ENCODE assay signal across 8 cellular contexts in genomic region chr17:413016-413350, GRCh38. TPM values are rescaled to one million over a fixed set of nuclear protein-coding genes. Genes with fewer than 3 reads are reported as not detected.
A peak's percentile ranks its signal among the peaks of the same experiment; 100 is the strongest.
DNase-seq lines count a peak whose midpoint lies in the region; ATAC-seq and TF ChIP-seq lines count a peak whose summit lies in the region.
"Had no signal": no experiment of that assay in that cellular context is flagged by ENCODE, and none has a peak within 500 bp of the region (broad histone marks: within the 10 kb centered on the region; RNA-seq: fewer than 3 reads in every experiment).

No MANE protein-coding gene starts in this region.

- H3K27ac Mint-ChIP-seq in activated naive CD4-positive, alpha-beta T cell treated with anti-CD3 and anti-CD28 coated beads, Interleukin-2, amount 50 U/mL, for 72 hours: peak overlapping the region; percentile 92 to 95
- H3K27ac Mint-ChIP-seq in neural progenitor cell: peak overlapping the region; percentile 63
- H3K27ac Mint-ChIP-seq: GM23338 had no signal

- H2BK20ac ChIP-seq in IMR-90 (ENCODE audit: low read depth, low read length): no peak overlapping the region

- H3K4me3 ChIP-seq in IMR-90 (ENCODE audit: insufficient read depth, low read depth, low read length) (no peak overlapping the region), neural progenitor cell (no peak overlapping the region)
- H3K4me3 ChIP-seq: GM23338 had no signal

- H3K9me1 ChIP-seq in IMR-90 (ENCODE audit: insufficient read depth, low read length): no peaks in the 10 kb centered on the region

- H3K4me2 ChIP-seq in IMR-90 (ENCODE audit: low read depth, low read length) (no peak overlapping the region), neural progenitor cell (no peak overlapping the region)
- H3K4me2 ChIP-seq: GM23338 had no signal

- H2BK120ac ChIP-seq in IMR-90 (ENCODE audit: low read depth, low read length): no peak overlapping the region

- ATAC-seq in IMR-90 (ENCODE audit: low read depth) (no peak), GM19455 (IDR thresholded peaks at IDR 0.05; ENCODE audit: unreplicated experiment) (no peak), HG03342 (IDR thresholded peaks at IDR 0.05; ENCODE audit: unreplicated experiment) (no peak)
- no peak for ATAC-seq in activated naive CD4-positive, alpha-beta T cell treated with anti-CD3 and anti-CD28 coated beads, Interleukin-2, amount 50 U/mL, for 72 hours
- no peak for ATAC-seq in activated CD4-positive, CD25-positive, alpha-beta regulatory T cell treated with anti-CD3 and anti-CD28 coated beads, Interleukin-2, amount 50 U/mL, for 24 hours
- ATAC-seq: GM23338 had no signal

- peaks cover 19% of the 10 kb centered on the region for H3F3A ChIP-seq in neural progenitor cell (ENCODE audit: low read depth)

- H3K14ac ChIP-seq in IMR-90 (replicated peaks; ENCODE audit: low read depth, low read length): no peak overlapping the region

- no peak overlapping the region for H3K18ac ChIP-seq in IMR-90 (ENCODE audit: low read depth, low read length)

- H2BK5ac ChIP-seq in IMR-90 (ENCODE audit: low read depth, low read length, poor library complexity, severe bottlenecking): peak overlapping the region; percentile 52

- DNase-seq in IMR-90: no peak
- DNase-seq in activated naive CD4-positive, alpha-beta T cell treated with anti-CD3 and anti-CD28 coated beads, Interleukin-2, amount 50 U/mL, for 72 hours (ENCODE audit: low spot score in 2 of 2): peak in 1 of 2 donors; percentile 34
- no peak for DNase-seq in neural progenitor cell (ENCODE audit: low spot score)

- dilution Hi-C loops in IMR-90 (cut with HindIII; ENCODE audit: low sequenced_read_pairs, unreplicated experiment): no loop called here

- H3K79me1 ChIP-seq in IMR-90 (ENCODE audit: low read depth in 1 of 2, low read length in 2 of 2): peaks cover 0 to 12% of the 10 kb centered on the region in 2 experiments; a peak in 3 of 4 replicates

- 0 out of 4 replicates have a peak overlapping the region, but pooled peaks of 1 of the 2 experiments have one; percentile 27 for H4K8ac ChIP-seq in IMR-90 (ENCODE audit: low read depth in 2 of 2, low read length in 2 of 2)

- intact Hi-C loops in IMR-90 (cut with micrococcal nuclease): loop anchor here (2.0 to 5.0 kb wide), 2 partner anchors 568 to 584 kb away; partner anchors contain the start of gene TIMM22

- no peak overlapping the region for H3K56ac ChIP-seq in IMR-90 (ENCODE audit: extremely low read depth, insufficient read depth, low read length)

- CTCF ChIA-PET in IMR-90 (lab: Yijun Ruan, JAX): interaction anchor here (0.6 to 3.2 kb wide), 11 partner anchors 9 to 583 kb away, joined by 3 to 34 read pairs (median 5); partner anchors contain the start of gene TIMM22

- BruUV-seq in IMR-90 (replicated peaks; lab: Mats Ljungman, UMichigan): no TSS peak

- no peak overlapping the region for H3K4me3 Mint-ChIP-seq in neural progenitor cell
- H3K4me3 Mint-ChIP-seq: GM23338 had no signal

- no peaks in the 10 kb centered on the region for H3K79me2 ChIP-seq in neural progenitor cell (ENCODE audit: low read depth)

- H2AFZ ChIP-seq in IMR-90 (replicated peaks; ENCODE audit: low read length, poor library complexity) (peak overlapping the region; percentile 49), neural progenitor cell (replicated peaks) (no peak overlapping the region)
- H2AFZ ChIP-seq: GM23338 had no signal

- no peak overlapping the region for H4K5ac ChIP-seq in IMR-90 (ENCODE audit: low read depth, low read length)

- no peak for TF ChIP-seq RAD21 in IMR-90 (IDR thresholded peaks at IDR 0.05; ENCODE audit: low read length)

- peaks cover 26% of the 10 kb centered on the region for H3K4me1 Mint-ChIP-seq in neural progenitor cell

- H3K23ac ChIP-seq in IMR-90 (ENCODE audit: low read depth, low read length): no peak overlapping the region

- POLR2A ChIA-PET in IMR-90 (lab: Charles Lee; ENCODE audit: unreplicated experiment): no interaction called here

- no peak for TF ChIP-seq CTCF in IMR-90 (conservative IDR thresholded peaks at IDR 0.05; ENCODE audit: low read depth, low read length)
- TF ChIP-seq CTCF in VCaP (conservative IDR thresholded peaks at IDR 0.05): no peak
- no peak for TF ChIP-seq CTCF in neural progenitor cell (IDR thresholded peaks at IDR 0.05)

- 100% methylated on average over 8 of the region's 10 CpGs; no CpG with 5 or more reads in 1 of the 2 experiments for WGBS in IMR-90 (ENCODE audit: extremely low coverage in 2 of 2, insufficient read length in 1 of 2), 2 experiments

- peaks cover 28 to 44% of the 10 kb centered on the region in 2 donors for H3K36me3 Mint-ChIP-seq in activated naive CD4-positive, alpha-beta T cell treated with anti-CD3 and anti-CD28 coated beads, Interleukin-2, amount 50 U/mL, for 72 hours
- peaks cover 9% of the 10 kb centered on the region for H3K36me3 Mint-ChIP-seq in neural progenitor cell

- H3K9me3 ChIP-seq in IMR-90 (ENCODE audit: control insufficient read depth, insufficient read depth, low read length): no peaks in the 10 kb centered on the region
- H3K9me3 ChIP-seq in neural progenitor cell (ENCODE audit: low read depth): no peaks in the 10 kb centered on the region

- H3K27me3 ChIP-seq in IMR-90 (ENCODE audit: control insufficient read depth, insufficient read depth, low read length): no peaks in the 10 kb centered on the region
- no peaks in the 10 kb centered on the region for H3K27me3 ChIP-seq in neural progenitor cell

- no peak overlapping the region for H2BK15ac ChIP-seq in IMR-90 (ENCODE audit: low read depth, low read length)

- no peaks in the 10 kb centered on the region for H3K9me3 Mint-ChIP-seq in activated naive CD4-positive, alpha-beta T cell treated with anti-CD3 and anti-CD28 coated beads, Interleukin-2, amount 50 U/mL, for 72 hours
- H3K9me3 Mint-ChIP-seq in neural progenitor cell: no peaks in the 10 kb centered on the region

- in situ Hi-C loops in IMR-90 (cut with MboI; ENCODE audit: low sequenced_read_pairs): no loop called here

- no peak overlapping the region for H3K27ac ChIP-seq in IMR-90 (ENCODE audit: insufficient read depth, low read length)
- H3K27ac ChIP-seq in VCaP: peak overlapping the region; percentile 34; the same call in 1 of the 2 replicates
- no peak overlapping the region for H3K27ac ChIP-seq in neural progenitor cell

- 0 out of 2 replicates have a peak overlapping the region, but pooled peaks have one; percentile 24 for H3K4ac ChIP-seq in IMR-90 (ENCODE audit: low read depth, low read length)

- peaks cover 7% of the 10 kb centered on the region for H3K27me3 Mint-ChIP-seq in neural progenitor cell (ENCODE audit: insufficient read depth, low read depth)

- H2AK5ac ChIP-seq in IMR-90 (ENCODE audit: low read depth, low read length): peak overlapping the region; percentile 85; the same call in 1 of the 2 replicates

- H4K20me1 ChIP-seq in IMR-90 (ENCODE audit: insufficient read depth, low read length) (no peaks in the 10 kb centered on the region), neural progenitor cell (ENCODE audit: low read depth) (no peaks in the 10 kb centered on the region)

- TF ChIP-seq POLR2A in IMR-90 (IDR thresholded peaks at IDR 0.05; ENCODE audit: low read depth, low read length): no peak

- H3K36me3 ChIP-seq in IMR-90 (ENCODE audit: control insufficient read depth, insufficient read depth, low read length): no peaks in the 10 kb centered on the region; the same call in 1 of the 2 replicates
- no peaks in the 10 kb centered on the region for H3K36me3 ChIP-seq in neural progenitor cell

- H3K4me1 ChIP-seq in IMR-90 (ENCODE audit: control insufficient read depth, insufficient read depth, low read length) (peaks cover 4% of the 10 kb centered on the region), neural progenitor cell (peaks cover 4% of the 10 kb centered on the region)

- peak overlapping the region; percentile 1; the same call in 1 of the 2 replicates for H4K91ac ChIP-seq in IMR-90 (ENCODE audit: insufficient read depth, low read depth, low read length)

- H3K9ac ChIP-seq in IMR-90 (ENCODE audit: low read depth, low read length): no peak overlapping the region
- H3K9ac ChIP-seq in neural progenitor cell: no peak overlapping the region

- peak overlapping the region; percentile 66 for H2AK9ac ChIP-seq in IMR-90 (replicated peaks; ENCODE audit: low read depth, low read length, poor library complexity)

TF ChIP-seq in IMR-90, 13 proteins besides CTCF, POLR2A, EP300 and RAD21:
- TF ChIP-seq USF2 (IDR thresholded peaks at IDR 0.05; ENCODE audit: low read depth, low read length) (no peak), MAZ (IDR thresholded peaks at IDR 0.05; ENCODE audit: borderline replicate concordance, low read depth, low read length) (no peak), NFE2L2 (IDR thresholded peaks at IDR 0.05; ENCODE audit: low read depth, low read length) (no peak), CHD1 (IDR thresholded peaks at IDR 0.05; ENCODE audit: low read depth, low read length) (no peak), BHLHE40 (IDR thresholded peaks at IDR 0.05; ENCODE audit: low read depth, low read length) (no peak), SMC3 (IDR thresholded peaks at IDR 0.05; ENCODE audit: low read depth, low read length) (no peak)

RNA-seq across cellular contexts. Expression of gene RFLNB, which starts 32.8 kb away (rescaled TPM):
- total RNA-seq in IMR-90 (2012; rRNA removed) (35.7 and 48.6 TPM in 2 replicates), neural progenitor cell (ENCODE audit: low replicate concordance) (6.5 and 9.5 TPM in 2 replicates)
- polyA plus RNA-seq in IMR-90 (2012; rRNA removed): 21.3 and 24.1 TPM in 2 replicates
- 11.5 and 17.4 TPM in 2 replicates for polyA plus RNA-seq in IMR-90 (2012; cell fraction: cytosol; rRNA removed)
- polyA plus RNA-seq in IMR-90 (2012; cell fraction: nucleus; rRNA removed; ENCODE audit: low replicate concordance): 8.3 and 9.7 TPM in 2 replicates
- total RNA-seq in activated naive CD4-positive, alpha-beta T cell treated with anti-CD3 and anti-CD28 coated beads, Interleukin-2, amount 50 U/mL, for 72 hours: 10 to 100 TPM; 42.3 to 71.5 TPM
